In genomic region chr15:81297580-81298575, GRCh38 we compare ENCODE assay signal across 11 cellular contexts.
DNase-seq lines count a peak whose midpoint lies in the region; ATAC-seq, FAIRE-seq and TF ChIP-seq lines count a peak whose summit lies in the region.
"Had no signal": no experiment of that assay in that cellular context is flagged by ENCODE, and none has a peak within 500 bp of the region (broad histone marks: within the 10 kb centered on the region; RNA-seq: fewer than 3 reads in every experiment).

No MANE protein-coding gene starts in this region.

- ATAC-seq in stimulated activated memory B cell treated with anti-CD40 and anti-IgM and Interleukin-4, amounts not matched to agents 10 μg/mL and 1 μg/mL and 100 μg/mL, for 72 hours = no peak
- ATAC-seq in HG03342 (IDR thresholded peaks at IDR 0.05; ENCODE audit: unreplicated experiment) (no peak), HG03565 (IDR thresholded peaks at IDR 0.05; ENCODE audit: unreplicated experiment) (no peak)

- peak; percentile 24 for DNase-seq in activated CD4-positive, CD25-positive, alpha-beta regulatory T cell treated with anti-CD3 and anti-CD28 coated beads, Interleukin-2, amount 50 U/mL, for 72 hours
- no peak for DNase-seq in activated CD4-positive, CD25-positive, alpha-beta regulatory T cell (lab: John Stamatoyannopoulos, UW)
- DNase-seq in RCC 7860 (ENCODE audit: low spot score) = no peak
- DNase-seq: 8988T; effector CD8-positive, alpha-beta T cell; H7 had no signal

- H3K4me1 ChIP-seq in duodenal mucosa (ENCODE audit: control insufficient read depth in 1 of 2, insufficient read depth in 2 of 2, low read length in 2 of 2) = peaks cover 28 to 38% of the 10 kb centered on the region in 2 donors

- peak overlapping the region; percentile 28 for H3K27ac ChIP-seq in duodenal mucosa (ENCODE audit: low read depth, low read length)

- no peaks in the 10 kb centered on the region for H3K9me3 ChIP-seq in duodenal mucosa (ENCODE audit: control insufficient read depth in 1 of 2, low read length in 2 of 2)

- no peaks in the 10 kb centered on the region for H3K27me3 ChIP-seq in duodenal mucosa (ENCODE audit: control insufficient read depth in 1 of 2, insufficient read depth in 2 of 2, low read length in 2 of 2)

- H3K27ac Mint-ChIP-seq in stimulated activated memory B cell treated with anti-CD40 and anti-IgM and Interleukin-4, amounts not matched to agents 10 μg/mL and 1 μg/mL and 100 μg/mL, for 72 hours = peak overlapping the region; percentile 88

- peak overlapping the region; percentile 39 to 71 for H3K9ac ChIP-seq in duodenal mucosa (ENCODE audit: low read depth in 1 of 2, low read length in 2 of 2)

- peak overlapping the region; percentile 72 to 78 for H3K4me3 ChIP-seq in duodenal mucosa (ENCODE audit: low read depth in 1 of 2, low read length in 2 of 2)

- peaks cover 7 to 16% of the 10 kb centered on the region in 2 donors for H3K36me3 ChIP-seq in duodenal mucosa (ENCODE audit: control insufficient read depth in 1 of 2, insufficient read depth in 2 of 2, low read length in 2 of 2)

- TF ChIP-seq POLR2A in Raji (IDR thresholded peaks at IDR 0.05; ENCODE audit: insufficient read depth, low read depth, low read length) = 0 out of 2 replicates have a peak, but pooled peaks have one; percentile 25

- H3K36me3 Mint-ChIP-seq in stimulated activated memory B cell treated with anti-CD40 and anti-IgM and Interleukin-4, amounts not matched to agents 10 μg/mL and 1 μg/mL and 100 μg/mL, for 72 hours = peaks cover 78% of the 10 kb centered on the region

- no peaks in the 10 kb centered on the region for H3K9me3 Mint-ChIP-seq in stimulated activated memory B cell treated with anti-CD40 and anti-IgM and Interleukin-4, amounts not matched to agents 10 μg/mL and 1 μg/mL and 100 μg/mL, for 72 hours

- H3K4me3 Mint-ChIP-seq in stimulated activated memory B cell treated with anti-CD40 and anti-IgM and Interleukin-4, amounts not matched to agents 10 μg/mL and 1 μg/mL and 100 μg/mL, for 72 hours = peak overlapping the region; percentile 97

- H3K27me3 Mint-ChIP-seq in stimulated activated memory B cell treated with anti-CD40 and anti-IgM and Interleukin-4, amounts not matched to agents 10 μg/mL and 1 μg/mL and 100 μg/mL, for 72 hours = no peaks in the 10 kb centered on the region

- peaks cover 93% of the 10 kb centered on the region for H3K4me1 Mint-ChIP-seq in stimulated activated memory B cell treated with anti-CD40 and anti-IgM and Interleukin-4, amounts not matched to agents 10 μg/mL and 1 μg/mL and 100 μg/mL, for 72 hours

- no peak for FAIRE-seq in RCC 7860 (lab: Jason Lieb, UNC)
